ENCODE assay signal across 19 cellular contexts in genomic region chr4:39205000-39205399, GRCh38.
"Had no signal": no experiment of that assay in that cellular context is flagged by ENCODE, and none has a peak within 500 bp of the region (broad histone marks: within the 10 kb centered on the region; RNA-seq: fewer than 3 reads in every experiment).

No MANE protein-coding gene starts in this region.

- H3K27me3 ChIP-seq: breast epithelium, foreskin keratinocyte, sigmoid colon, stomach, upper lobe of right lung had no signal

- ATAC-seq: activated T-cell treated with anti-CD3 and anti-CD28 coated beads, Interleukin-2, amount 50 U/mL, for 72 hours; foreskin keratinocyte; psoas muscle; upper lobe of right lung had no signal

- H3K4me3 Mint-ChIP-seq: activated CD4-positive, alpha-beta T cell treated with anti-CD3 and anti-CD28 coated beads, Interleukin-2, amount 10 ng/mL, durations not matched to agents 24 days and 14 days; activated naive CD8-positive, alpha-beta T cell; activated T-cell treated with anti-CD3 and anti-CD28 coated beads, Interleukin-2, amount 50 U/mL, for 72 hours; neural crest cell; T-helper 2 cell treated with Interferon-gamma antibody and Interleukin-4, amounts not matched to agents 5 μg/mL and 100 μg/mL, for 36 hours had no signal

- H3K4me3 ChIP-seq: breast epithelium, psoas muscle, sigmoid colon, stomach, thoracic aorta, upper lobe of right lung had no signal

- H3K4me1 ChIP-seq: breast epithelium, foreskin keratinocyte, psoas muscle, sigmoid colon had no signal

- H3K4me1 Mint-ChIP-seq: neural crest cell had no signal

- H3K9me3 ChIP-seq: breast epithelium, psoas muscle, sigmoid colon, stomach, thoracic aorta, upper lobe of right lung had no signal

- DNase-seq: activated CD4-positive, alpha-beta T cell treated with anti-CD3 and anti-CD28 coated beads, Interleukin-2, amount 10 ng/mL, durations not matched to agents 24 days and 14 days; activated CD4-positive, CD25-positive, alpha-beta regulatory T cell; activated CD8-positive, alpha-beta memory T cell treated with anti-CD3 and anti-CD28 coated beads, Interleukin-2, amount 50 U/mL, for 48 hours; activated gamma-delta T cell; activated T-cell treated with anti-CD3 and anti-CD28 coated beads, Interleukin-2, amount 50 U/mL, for 72 hours; foreskin keratinocyte; kidney glomerular epithelial cell; mammary epithelial cell; psoas muscle; sigmoid colon; stimulated activated CD4-positive, alpha-beta T cell treated with anti-CD3 and anti-CD28 coated beads, Interleukin-1b, Interleukin-23, amount 100 ng/mL, for 48 hours; stomach; SW 1271; upper lobe of right lung had no signal

- H3K9me3 Mint-ChIP-seq: activated CD4-positive, alpha-beta T cell treated with anti-CD3 and anti-CD28 coated beads, Interleukin-2, amount 10 ng/mL, durations not matched to agents 24 days and 14 days; activated T-cell treated with anti-CD3 and anti-CD28 coated beads, Interleukin-2, amount 50 U/mL, for 72 hours; T-helper 2 cell treated with Interferon-gamma antibody and Interleukin-4, amounts not matched to agents 5 μg/mL and 100 μg/mL, for 36 hours had no signal

- H3K27me3 Mint-ChIP-seq: activated CD4-positive, alpha-beta T cell treated with anti-CD3 and anti-CD28 coated beads, Interleukin-2, amount 10 ng/mL, durations not matched to agents 24 days and 14 days; activated naive CD8-positive, alpha-beta T cell had no signal

- H3K27ac ChIP-seq: breast epithelium, foreskin keratinocyte, psoas muscle, sigmoid colon, stomach, thoracic aorta, upper lobe of right lung had no signal

- H3K27ac Mint-ChIP-seq: activated CD4-positive, alpha-beta T cell treated with anti-CD3 and anti-CD28 coated beads, Interleukin-2, amount 10 ng/mL, durations not matched to agents 24 days and 14 days; activated naive CD8-positive, alpha-beta T cell; activated T-cell treated with anti-CD3 and anti-CD28 coated beads, Interleukin-2, amount 50 U/mL, for 72 hours; T-helper 2 cell treated with Interferon-gamma antibody and Interleukin-4, amounts not matched to agents 5 μg/mL and 100 μg/mL, for 36 hours had no signal
